In the genomic region with DNA sequence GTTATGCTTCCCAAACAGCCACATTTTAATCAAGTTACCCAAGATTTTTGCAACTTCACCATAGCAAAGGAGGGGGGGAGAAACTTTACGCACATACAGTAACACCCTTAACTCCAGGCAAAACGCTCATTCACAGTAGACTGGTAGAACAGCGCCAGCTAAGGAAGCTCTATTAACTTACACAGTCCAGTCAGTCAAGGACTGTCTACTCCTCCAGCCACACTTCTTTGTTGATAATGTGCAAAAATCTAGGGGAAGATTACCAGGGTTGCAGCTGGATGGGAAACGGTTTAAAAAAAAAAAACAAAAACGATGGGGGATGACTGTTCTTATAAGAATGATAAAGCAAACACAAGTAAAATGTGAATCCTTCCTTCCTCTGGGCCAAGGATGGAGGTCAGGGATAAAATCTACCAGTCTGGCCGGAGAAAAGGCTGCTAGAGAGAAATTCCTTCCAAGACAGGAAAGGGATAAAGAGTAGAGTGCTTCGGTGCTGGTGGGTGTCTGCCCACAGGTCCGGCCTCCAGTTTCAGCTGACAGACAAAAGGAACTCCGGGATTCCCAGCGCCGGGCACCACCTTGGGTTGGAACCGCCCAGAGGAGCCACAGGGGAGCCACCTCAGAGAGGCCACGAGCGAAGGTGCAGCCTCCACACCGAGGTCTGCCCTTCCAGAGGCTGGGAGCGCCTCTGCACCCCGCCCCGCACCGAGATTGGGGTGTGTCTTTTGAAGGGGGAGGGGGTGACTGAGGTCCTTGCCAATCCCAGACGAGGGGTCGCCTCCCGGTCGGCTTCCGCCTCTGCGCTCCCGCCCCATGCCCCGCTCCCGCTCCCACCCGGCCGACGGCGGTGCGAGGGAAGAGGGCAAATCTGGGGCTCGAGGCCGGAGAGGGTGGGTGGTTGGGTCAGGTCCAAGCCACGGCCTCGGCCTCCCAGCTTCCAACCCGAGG, we compare ENCODE assay signal across 8 cellular contexts. TPM values are rescaled to one million over a fixed set of nuclear protein-coding genes. Genes with fewer than 3 reads are reported as not detected.
DNase-seq lines count a peak whose midpoint lies in the region; ATAC-seq and FAIRE-seq lines count a peak whose summit lies in the region.

No MANE protein-coding gene starts in this region.

- POLR2A ChIA-PET in activated CD4-positive, alpha-beta memory T cell treated with anti-CD3 and anti-CD28 coated beads, Interleukin-2, amount 10 ng/mL, durations not matched to agents 7 days and 5 days (lab: Charles Lee) = no interaction called here

- DNase-seq in DMS 273 (lab: John Stamatoyannopoulos, UW; ENCODE audit: unreplicated experiment) = peak; percentile 83
- DNase-seq in GM19239 (ENCODE audit: insufficient read length, low spot score) = peak; percentile 19
- peak; percentile 25 for DNase-seq in NCI-H345 treated with DMSO at 0.1 percent for 48 hours (lab: John Stamatoyannopoulos, UW; ENCODE audit: unreplicated experiment)
- peak; percentile 15 for DNase-seq in activated naive CD4-positive, alpha-beta T cell treated with anti-CD3 and anti-CD28 coated beads, Interleukin-2, amount 50 U/mL, for 16 hours
- DNase-seq in head of caudate nucleus = peak in 40 of 42 donors; percentile 6 to 74 (median 47)
- DNase-seq in nucleus accumbens (lab: John Stamatoyannopoulos, UW) = peak in 47 of 56 donors; percentile 6 to 85 (median 49)
- no peak for DNase-seq in activated CD4-positive, alpha-beta memory T cell treated with anti-CD3 and anti-CD28 coated beads, Interleukin-2, amount 10 ng/mL, durations not matched to agents 7 days and 5 days

- CTCF ChIA-PET in activated CD4-positive, alpha-beta memory T cell treated with anti-CD3 and anti-CD28 coated beads, Interleukin-2, amount 10 ng/mL, durations not matched to agents 7 days and 5 days (lab: Charles Lee) = interaction anchor here (0.7 kb wide), 1 partner anchor 838 kb away, joined by 4 read pairs; no protein-coding TSS in a partner anchor

- no peak overlapping the region for H3K27ac Mint-ChIP-seq in activated CD4-positive, alpha-beta memory T cell treated with anti-CD3 and anti-CD28 coated beads, Interleukin-2, amount 10 ng/mL, durations not matched to agents 7 days and 5 days

- intact Hi-C loops in head of caudate nucleus (cut with DNase I) = no loop called here

- H3K9me3 Mint-ChIP-seq in activated CD4-positive, alpha-beta memory T cell treated with anti-CD3 and anti-CD28 coated beads, Interleukin-2, amount 10 ng/mL, durations not matched to agents 7 days and 5 days = no peaks in the 10 kb centered on the region

- peaks cover 18% of the 10 kb centered on the region for H3K27me3 Mint-ChIP-seq in activated CD4-positive, alpha-beta memory T cell treated with anti-CD3 and anti-CD28 coated beads, Interleukin-2, amount 10 ng/mL, durations not matched to agents 7 days and 5 days

- H3K4me3 Mint-ChIP-seq in activated CD4-positive, alpha-beta memory T cell treated with anti-CD3 and anti-CD28 coated beads, Interleukin-2, amount 10 ng/mL, durations not matched to agents 7 days and 5 days = no peak overlapping the region

- H3K4me1 Mint-ChIP-seq in activated CD4-positive, alpha-beta memory T cell treated with anti-CD3 and anti-CD28 coated beads, Interleukin-2, amount 10 ng/mL, durations not matched to agents 7 days and 5 days = peaks cover 6% of the 10 kb centered on the region

- H3K36me3 Mint-ChIP-seq in activated CD4-positive, alpha-beta memory T cell treated with anti-CD3 and anti-CD28 coated beads, Interleukin-2, amount 10 ng/mL, durations not matched to agents 7 days and 5 days (ENCODE audit: low read depth) = peaks cover 2% of the 10 kb centered on the region

- ATAC-seq in HG03175 (IDR thresholded peaks at IDR 0.05; ENCODE audit: unreplicated experiment) = peak; percentile 12

- peak; percentile 72 for FAIRE-seq in GM19239 (lab: Jason Lieb, UNC)

RNA-seq across cellular contexts. Expression of a gene that starts 0.8 kb away (rescaled TPM):
- under 1 TPM; 0.18 to 0.25 TPM for total RNA-seq in activated CD4-positive, alpha-beta memory T cell treated with anti-CD3 and anti-CD28 coated beads, Interleukin-2, amount 10 ng/mL, durations not matched to agents 7 days and 5 days
